Comparison of ENCODE assay signal across 23 cellular contexts in the genomic region with DNA sequence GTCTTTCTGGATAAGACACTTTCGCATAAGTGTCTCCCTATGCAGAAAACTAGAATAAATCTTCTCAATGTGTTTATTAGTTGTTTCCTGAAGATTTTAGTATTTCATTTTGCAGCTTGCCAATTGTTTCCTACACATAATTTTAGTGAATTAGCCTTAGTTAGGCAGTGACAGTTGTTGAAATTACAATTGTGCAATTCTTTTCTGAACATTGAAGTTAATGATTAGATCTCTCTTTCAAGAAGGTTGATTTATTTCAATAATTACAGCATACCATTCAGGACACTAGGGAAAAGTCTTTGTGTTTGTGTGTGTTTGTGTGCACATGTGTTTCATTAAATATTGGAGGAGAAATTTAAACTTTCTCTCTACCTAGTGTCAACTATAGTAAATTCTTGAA.
"Had no signal": no experiment of that assay in that cellular context is flagged by ENCODE, and none has a peak within 500 bp of the region (broad histone marks: within the 10 kb centered on the region; RNA-seq: fewer than 3 reads in every experiment).

No MANE protein-coding gene starts in this region.

- FAIRE-seq: bronchial epithelial cell had no signal

- H3K4me3 ChIP-seq: ascending aorta, coronary artery, dorsolateral prefrontal cortex had no signal

- H3K4me1 ChIP-seq: ascending aorta, foreskin keratinocyte had no signal

- H3K36me3 ChIP-seq: ascending aorta had no signal

- H3K27ac ChIP-seq: ascending aorta, coronary artery, dorsolateral prefrontal cortex, foreskin keratinocyte had no signal

- H3K27me3 ChIP-seq: ascending aorta, dorsolateral prefrontal cortex, foreskin keratinocyte had no signal

- DNase-seq: activated CD4-positive, alpha-beta memory T cell treated with anti-CD3 and anti-CD28 coated beads for 36 hours; activated CD4-positive, alpha-beta T cell treated with anti-CD3 and anti-CD28 coated beads for 36 hours; activated CD4-positive, alpha-beta T cell treated with anti-CD3 and anti-CD28 coated beads, Interleukin-2, amount 10 ng/mL, durations not matched to agents 24 days and 14 days; activated CD4-positive, CD25-positive, alpha-beta regulatory T cell; activated CD4-positive, CD25-positive, alpha-beta regulatory T cell treated with anti-CD3 and anti-CD28 coated beads, Interleukin-2, amount 50 U/mL, for 72 hours; activated CD8-positive, alpha-beta memory T cell treated with anti-CD3 and anti-CD28 coated beads, Interleukin-2, amount 10 ng/mL, durations not matched to agents 7 days and 5 days; activated CD8-positive, alpha-beta memory T cell treated with anti-CD3 and anti-CD28 coated beads, Interleukin-2, amount 50 U/mL, for 4 hours; activated CD8-positive, alpha-beta T cell treated with anti-CD3 and anti-CD28 coated beads, Interleukin-2, amount 10 ng/mL, durations not matched to agents 7 days and 5 days; activated effector memory CD4-positive, alpha-beta T cell treated with anti-CD3 and anti-CD28 coated beads, Interleukin-2, amount 50 U/mL, for 16 hours; activated naive CD4-positive, alpha-beta T cell treated with anti-CD3 and anti-CD28 coated beads for 36 hours; activated naive CD8-positive, alpha-beta T cell treated with anti-CD3 and anti-CD28 coated beads for 36 hours; activated naive CD8-positive, alpha-beta T cell treated with anti-CD3 and anti-CD28 coated beads, Interleukin-2, amount 50 U/mL, for 24 hours; activated T-cell treated with anti-CD3 and anti-CD28 coated beads, Interleukin-2, amount 50 U/mL, for 1 hour; activated T-cell treated with anti-CD3 and anti-CD28 coated beads, Interleukin-2, amount 50 U/mL, for 48 hours; dorsolateral prefrontal cortex; effector memory CD4-positive, alpha-beta T cell; endodermal cell; foreskin keratinocyte; glutamatergic neuron; T-helper 2 cell had no signal
